Comparison of ENCODE assay signal across 8 cellular contexts in the genomic region with DNA sequence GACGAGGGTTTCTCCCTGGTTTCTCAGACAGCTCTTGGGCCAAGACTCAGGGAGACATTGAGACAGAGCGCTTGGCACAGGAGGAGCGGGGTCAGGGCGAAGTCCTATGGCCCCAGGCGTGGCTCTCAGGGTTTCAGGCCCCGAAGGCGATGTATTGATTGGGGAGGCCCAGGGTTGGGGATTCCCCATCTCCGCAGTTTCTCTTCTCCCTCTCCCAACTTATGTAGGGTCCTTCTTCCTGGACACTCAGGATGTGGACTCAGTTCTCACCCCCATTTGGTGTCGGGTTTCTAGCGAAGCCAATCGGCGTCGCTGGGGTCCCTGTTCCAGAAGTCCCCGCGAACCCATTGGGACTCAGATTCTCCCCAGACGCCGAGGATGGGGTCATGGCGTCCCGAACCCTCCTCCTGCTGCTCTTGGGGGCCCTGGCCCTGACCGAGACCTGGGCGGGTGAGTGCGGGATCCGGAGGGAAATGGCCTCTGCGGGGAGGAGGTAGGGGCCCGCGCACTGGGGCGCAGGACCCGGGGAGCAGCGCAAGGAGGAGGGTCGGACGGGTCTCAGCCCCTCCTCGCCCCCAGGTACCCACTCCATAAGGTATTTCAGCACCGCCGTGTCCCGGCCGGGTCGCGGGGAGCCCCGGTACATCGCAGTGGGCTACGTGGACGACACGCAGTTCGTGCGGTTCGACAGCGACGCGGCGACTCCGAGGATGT.
DNase-seq lines count a peak whose midpoint lies in the region; ATAC-seq and FAIRE-seq lines count a peak whose summit lies in the region.

No MANE protein-coding gene starts in this region.

- H3K27ac ChIP-seq in substantia nigra (ENCODE audit: low read depth, low read length, poor library complexity, severe bottlenecking): peak overlapping the region; percentile 63

- no peaks in the 10 kb centered on the region for H3K9me3 ChIP-seq in adipocyte (ENCODE audit: control insufficient read depth, low read length)

- no peaks in the 10 kb centered on the region for H3K27me3 ChIP-seq in adipocyte (replicated peaks; ENCODE audit: control insufficient read depth, insufficient read depth, low read length)

- peak overlapping the region; percentile 83 for H3K4me3 ChIP-seq in adipocyte (ENCODE audit: low read length)

- no peak for ATAC-seq in GM18519 (IDR thresholded peaks at IDR 0.05; ENCODE audit: low FRiP score, unreplicated experiment)

- FAIRE-seq in GM19239 (lab: Jason Lieb, UNC): peak; percentile 89

- peak overlapping the region; percentile 87 for H3K9ac ChIP-seq in adipocyte (ENCODE audit: low read length)

- H3K36me3 ChIP-seq in adipocyte (ENCODE audit: control insufficient read depth, insufficient read depth, low read length, severe bottlenecking): no peaks in the 10 kb centered on the region

- DNase-seq in GM19239 (ENCODE audit: insufficient read length, low spot score): no peak
- peak; percentile 52 for DNase-seq in HK-2 (ENCODE audit: unreplicated experiment)
- peak; percentile 33 for DNase-seq in adipocyte (ENCODE audit: low read depth)
- DNase-seq in iris pigment epithelial cell (ENCODE audit: low read depth): peak; percentile 23
- peak in 4 of 49 donors; percentile 26 to 49 (median 44) for DNase-seq in substantia nigra (lab: John Stamatoyannopoulos, UW)
- DNase-seq in NOMO-1 treated with dmso at 0.1 percent for 144 hours (lab: John Stamatoyannopoulos, UW; ENCODE audit: unreplicated experiment): no peak
- DNase-seq in ecto neural progenitor cell (ENCODE audit: low spot score): no peak

- H3K4me1 ChIP-seq in adipocyte (ENCODE audit: control insufficient read depth, insufficient read depth, low read length): peaks cover 4% of the 10 kb centered on the region

Comparison
In these comparisons a context has a peak if more than half of its experiments do, and no peak if none do; other contexts are left out.
1. DNase-seq: peak in HK-2 (single experiment), adipocyte (single experiment) and iris pigment epithelial cell (single experiment); none in GM19239 (single experiment), NOMO-1 treated with dmso at 0.1 percent for 144 hours (single experiment) and ecto neural progenitor cell (single experiment).